Comparison of ENCODE assay signal across 8 cellular contexts in genomic region chr10:3467052-3467906, GRCh38.
DNase-seq lines count a peak whose midpoint lies in the region; ATAC-seq and TF ChIP-seq lines count a peak whose summit lies in the region.

No MANE protein-coding gene starts in this region.

- H3K9me3 Mint-ChIP-seq in CD14-positive monocyte (peaks cover 0 to 2% (median 0%) of the 10 kb centered on the region in 7 donors), chondrocyte (ENCODE audit: low read depth) (peaks cover 4% of the 10 kb centered on the region)

- TF ChIP-seq CTCF in CD14-positive monocyte (IDR thresholded peaks at IDR 0.05) = no peak
- TF ChIP-seq CTCF in chondrocyte (IDR thresholded peaks at IDR 0.05) = peak; percentile 77
- TF ChIP-seq CTCF in right lobe of liver (IDR thresholded peaks at IDR 0.05) = peak in 3 of 4 donors; percentile 18 to 28 (median 24)
- peak in 4 of 6 experiments; percentile 12 to 59 (median 41) for TF ChIP-seq CTCF in upper lobe of left lung (IDR thresholded peaks at IDR 0.05)

- H3K4me1 Mint-ChIP-seq in CD14-positive monocyte (peaks cover 68% of the 10 kb centered on the region), chondrocyte (ENCODE audit: low read depth) (peaks cover 59% of the 10 kb centered on the region)

- WGBS in right lobe of liver (ENCODE audit: insufficient coverage, low coverage, low lambda C conversion rate, missing lambda C conversion rate) = 50% methylated on average over 20 of the region's 23 CpGs
- WGBS in upper lobe of left lung, 2 donors = 43 to 64% methylated on average over 23 of the region's 23 CpGs

- H3K27me3 Mint-ChIP-seq in CD14-positive monocyte (ENCODE audit: low read depth in 3 of 3) (peaks cover 0 to 2% (median 0%) of the 10 kb centered on the region in 3 donors), chondrocyte (ENCODE audit: low read depth) (no peaks in the 10 kb centered on the region)

- H3K4me3 Mint-ChIP-seq in CD14-positive monocyte (peak overlapping the region; percentile 58 to 80), chondrocyte (ENCODE audit: unreplicated experiment) (peak overlapping the region; percentile 50)

- H3K27ac Mint-ChIP-seq in CD14-positive monocyte (peak overlapping the region; percentile 94 to 99 (median 97)), chondrocyte (ENCODE audit: unreplicated experiment) (peak overlapping the region; percentile 99)

- peaks cover 3 to 6% of the 10 kb centered on the region in 2 donors for H3K36me3 Mint-ChIP-seq in CD14-positive monocyte
- H3K36me3 Mint-ChIP-seq in chondrocyte (ENCODE audit: low read depth) = peaks cover 3% of the 10 kb centered on the region

- peak; percentile 33 to 77 (median 54) for TF ChIP-seq EP300 in upper lobe of left lung (IDR thresholded peaks at IDR 0.05)

- intact Hi-C loops in CD14-positive monocyte (cut with micrococcal nuclease) (loop anchor here in 1 of 2 donors (5.0 kb wide), 1 partner anchor 310 kb away; no protein-coding TSS in a partner anchor), right lobe of liver (cut with DNase I) (no loop called here)

- H3K9me3 ChIP-seq in right lobe of liver = no peaks in the 10 kb centered on the region
- no peaks in the 10 kb centered on the region for H3K9me3 ChIP-seq in upper lobe of left lung

- H3K4me3 ChIP-seq in right lobe of liver (no peak overlapping the region), upper lobe of left lung (peak overlapping the region in 2 of 4 donors; percentile 5 to 22)

- H3K36me3 ChIP-seq in right lobe of liver = no peaks in the 10 kb centered on the region
- no peaks in the 10 kb centered on the region for H3K36me3 ChIP-seq in upper lobe of left lung

- no peak for DNase-seq in CD14-positive monocyte (ENCODE audit: low spot score)
- peak; percentile 51 for DNase-seq in NCI-H2029 (lab: John Stamatoyannopoulos, UW)
- DNase-seq in chondrocyte (ENCODE audit: low spot score) = no peak
- DNase-seq in right lobe of liver = peak; percentile 66 to 80 (median 74)
- DNase-seq in upper lobe of left lung = peak; percentile 24 to 80
- no peak for DNase-seq in NCI-H2196 (lab: John Stamatoyannopoulos, UW; ENCODE audit: unreplicated experiment)

- no peak for TF ChIP-seq POLR2A in right lobe of liver (IDR thresholded peaks at IDR 0.05)
- TF ChIP-seq POLR2A in upper lobe of left lung (IDR thresholded peaks at IDR 0.05) = peak in 1 of 4 donors; percentile 54

- ATAC-seq in right lobe of liver (peak; percentile 43 to 71 (median 61)), upper lobe of left lung (ENCODE audit: low FRiP score in 2 of 2) (peak; percentile 73 to 83), GM21723 (IDR thresholded peaks at IDR 0.05; ENCODE audit: unreplicated experiment) (no peak), GM21529 (IDR thresholded peaks at IDR 0.05; ENCODE audit: unreplicated experiment) (no peak)

- H3K27ac ChIP-seq in right lobe of liver (peak overlapping the region; percentile 30 to 79 (median 55)), upper lobe of left lung (peak overlapping the region; percentile 76 to 89 (median 82))

- peaks cover 0 to 17% (median 5%) of the 10 kb centered on the region in 4 donors for H3K4me1 ChIP-seq in right lobe of liver
- peaks cover 41 to 51% (median 47%) of the 10 kb centered on the region in 4 donors for H3K4me1 ChIP-seq in upper lobe of left lung

- H3K27me3 ChIP-seq in right lobe of liver (no peaks in the 10 kb centered on the region), upper lobe of left lung (no peaks in the 10 kb centered on the region)

Comparison
In these comparisons a context has a peak if more than half of its experiments do, and no peak if none do; other contexts are left out.
1. DNase-seq: peak in NCI-H2029 (single experiment), right lobe of liver (3 of 3) and upper lobe of left lung (2 of 2); none in CD14-positive monocyte (single experiment), chondrocyte (single experiment) and NCI-H2196 (single experiment).
2. ATAC-seq: peak in right lobe of liver (4 of 4) and upper lobe of left lung (2 of 2); none in GM21723 (single experiment) and GM21529 (single experiment).